17 cellular contexts compared by ENCODE assay signal in the genomic region with DNA sequence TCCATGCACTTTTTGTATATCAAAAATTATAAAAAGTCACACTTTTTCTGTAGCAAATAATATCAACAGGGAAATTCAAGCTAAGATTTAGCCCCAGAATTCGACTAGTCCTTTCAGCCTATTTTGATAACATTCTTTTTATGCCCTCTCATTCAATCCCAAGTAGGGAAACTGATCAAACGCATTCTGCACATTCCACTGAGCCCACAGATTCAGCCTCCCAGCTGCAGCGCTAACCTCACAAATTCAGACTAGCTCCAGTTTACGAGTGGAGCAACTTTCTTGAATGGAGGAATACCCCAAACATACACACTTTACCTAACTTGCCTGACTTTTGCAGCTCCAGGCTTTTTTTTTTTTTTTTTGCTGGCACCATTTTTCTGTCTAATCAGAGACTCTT.
DNase-seq lines count a peak whose midpoint lies in the region; ATAC-seq, FAIRE-seq and TF ChIP-seq lines count a peak whose summit lies in the region.
"Had no signal": no experiment of that assay in that cellular context is flagged by ENCODE, and none has a peak within 500 bp of the region (broad histone marks: within the 10 kb centered on the region; RNA-seq: fewer than 3 reads in every experiment).

No MANE protein-coding gene starts in this region.

- H2BK12ac ChIP-seq in H1 (ENCODE audit: low read depth, low read length) = no peak overlapping the region

- H3K36me3 ChIP-seq in BLaER1 treated with 17β-estradiol and CSF1 and Interleukin-3, amounts not matched to agents 10 nM and 100 nM = no peaks in the 10 kb centered on the region
- H3K36me3 ChIP-seq in SK-N-MC (ENCODE audit: insufficient read depth, low read length) = no peaks in the 10 kb centered on the region
- peaks cover 0 to 8% (median 0%) of the 10 kb centered on the region in 4 experiments; a peak in 2 of 8 replicates for H3K36me3 ChIP-seq in H1 (ENCODE audit: control insufficient read depth in 2 of 4, insufficient read depth in 4 of 4, low read length in 3 of 4)
- H3K36me3 ChIP-seq in smooth muscle cell (ENCODE audit: low read depth) = no peaks in the 10 kb centered on the region
- H3K36me3 ChIP-seq in thyroid gland = no peaks in the 10 kb centered on the region
- H3K36me3 ChIP-seq: HAP-1 had no signal

- no peak overlapping the region for H4K5ac ChIP-seq in H1 (ENCODE audit: insufficient read length, low read depth, low read length)

- intact Hi-C loops in thyroid gland (cut with DNase I) = no loop called here

- H3K4me1 ChIP-seq in BLaER1 treated with 17β-estradiol and CSF1 and Interleukin-3, amounts not matched to agents 10 nM and 100 nM = peaks cover 10 to 38% (median 26%) of the 10 kb centered on the region in 10 experiments
- peaks cover 0 to 5% (median 2%) of the 10 kb centered on the region in 4 experiments; a peak in 3 of 7 replicates for H3K4me1 ChIP-seq in H1 (replicated peaks in 1 of 4; ENCODE audit: control insufficient read depth in 3 of 4, insufficient read depth in 4 of 4, low read length in 3 of 4)
- peaks cover 9% of the 10 kb centered on the region for H3K4me1 ChIP-seq in smooth muscle cell (ENCODE audit: low read depth)
- H3K4me1 ChIP-seq in thyroid gland = no peaks in the 10 kb centered on the region
- H3K4me1 ChIP-seq: HAP-1 had no signal

- TF ChIP-seq EP300 in H1 (IDR thresholded peaks at IDR 0.05; ENCODE audit: borderline replicate concordance in 1 of 2, low read depth in 2 of 2, low read length in 2 of 2) = no peak

- no peak overlapping the region for H2AK5ac ChIP-seq in H1 (ENCODE audit: low read depth, low read length)

- peak overlapping the region; percentile 17 to 78 (median 67); a peak in 20 of 22 replicates for H3K4me2 ChIP-seq in BLaER1 treated with 17β-estradiol and CSF1 and Interleukin-3, amounts not matched to agents 10 nM and 100 nM
- H3K4me2 ChIP-seq in H1 (ENCODE audit: insufficient read depth in 1 of 2, low read depth in 2 of 2, low read length in 2 of 2) (0 out of 4 replicates have a peak overlapping the region, but pooled peaks of 1 of the 2 experiments have one; percentile 22), smooth muscle cell (peak overlapping the region; percentile 77)

- no peaks in the 10 kb centered on the region for H3K79me1 ChIP-seq in H1 (ENCODE audit: low read depth, low read length)

- H3K4ac ChIP-seq in H1 (replicated peaks; ENCODE audit: insufficient read length, low read depth, low read length) = no peak overlapping the region

- TF ChIP-seq RAD21 in H1 (IDR thresholded peaks at IDR 0.05 in 1 of 2, conservative IDR thresholded peaks at IDR 0.05 in 1 of 2; ENCODE audit: low read depth in 2 of 2, low read length in 2 of 2) = no peak

- no peak overlapping the region for H4K8ac ChIP-seq in H1 (ENCODE audit: extremely low read depth, insufficient read depth, low read length)

- WGBS in H1 (ENCODE audit: extremely low coverage in 1 of 2, insufficient coverage in 1 of 2, insufficient read length in 1 of 2, insufficient replicate concordance in 2 of 2, low coverage in 1 of 2, low lambda C conversion rate in 2 of 2, missing lambda C conversion rate in 1 of 2), 2 experiments = 63% methylated on average over 4 of the region's 4 CpGs; no CpG with 5 or more reads in 1 of the 2 experiments
- WGBS in smooth muscle cell (ENCODE audit: low lambda C conversion rate) = 32% methylated on average over 4 of the region's 4 CpGs
- WGBS in thyroid gland, 2 donors = 73 to 84% methylated on average over 4 of the region's 4 CpGs

- H2BK120ac ChIP-seq in H1 (replicated peaks; ENCODE audit: low read depth, low read length) = no peak overlapping the region

- no peak for DNase-seq in SK-N-MC (ENCODE audit: low read depth, low spot score)
- no peak for DNase-seq in H1 (ENCODE audit: low read depth in 1 of 2, low spot score in 2 of 2)
- DNase-seq in smooth muscle cell (lab: John Stamatoyannopoulos, UW; ENCODE audit: unreplicated experiment) = no peak
- DNase-seq in NCI-H69 (lab: John Stamatoyannopoulos, UW) = no peak
- DNase-seq in thyroid gland = no peak
- DNase-seq: 8988T; AML-193; C1 segment of cervical spinal cord; Calu3; CD4-positive, alpha-beta T cell; GM23248 had no signal

- CTCF ChIA-PET in H1 (lab: Charles Lee; ENCODE audit: partially characterized antibody) = interaction anchor here (0.6 to 1.3 kb wide), 4 partner anchors 30 to 204 kb away, joined by 3 to 4 read pairs (median 4); no protein-coding TSS in a partner anchor

- no peaks in the 10 kb centered on the region for H3K79me2 ChIP-seq in H1 (ENCODE audit: control insufficient read depth in 1 of 2, insufficient read depth in 2 of 2, low read length in 2 of 2)
- no peaks in the 10 kb centered on the region for H3K79me2 ChIP-seq in smooth muscle cell (ENCODE audit: low read depth)

- H3K4me3 ChIP-seq in BLaER1 treated with 17β-estradiol and CSF1 and Interleukin-3, amounts not matched to agents 10 nM and 100 nM = no peak overlapping the region
- H3K4me3 ChIP-seq in SK-N-MC (peak overlapping the region; percentile 55), H1 (ENCODE audit: extremely low read depth in 1 of 4, insufficient read depth in 2 of 4, low read depth in 3 of 4, low read length in 4 of 4) (no peak overlapping the region; a peak in 1 of 8 replicates), smooth muscle cell (no peak overlapping the region), thyroid gland (replicated peaks in 1 of 3) (no peak overlapping the region)
- H3K4me3 ChIP-seq: GM12878, GM23248, HAP-1 had no signal

- H3K18ac ChIP-seq in H1 (ENCODE audit: extremely low read depth, low read length) = no peak overlapping the region

- TF ChIP-seq POLR2A in H1 (IDR thresholded peaks at IDR 0.05; ENCODE audit: control extremely low read depth in 1 of 2, low read depth in 2 of 2, low read length in 2 of 2) = no peak
- TF ChIP-seq POLR2A in thyroid gland (IDR thresholded peaks at IDR 0.05) = no peak

- no peak overlapping the region for H3K9ac ChIP-seq in BLaER1 treated with 17β-estradiol and CSF1 and Interleukin-3, amounts not matched to agents 10 nM and 100 nM
- H3K9ac ChIP-seq in SK-N-MC (ENCODE audit: insufficient read length) (no peak overlapping the region), H1 (replicated peaks in 1 of 4; ENCODE audit: extremely low read depth in 1 of 4, low read depth in 3 of 4, low read length in 3 of 4) (no peak overlapping the region), smooth muscle cell (ENCODE audit: low read depth) (no peak overlapping the region)
- H3K9ac ChIP-seq: GM23248 had no signal

- H4K20me1 ChIP-seq in BLaER1 treated with 17β-estradiol and CSF1 and Interleukin-3, amounts not matched to agents 10 nM and 100 nM = no peaks in the 10 kb centered on the region
- H4K20me1 ChIP-seq in H1 (replicated peaks in 1 of 2; ENCODE audit: control insufficient read depth in 1 of 2, insufficient read depth in 2 of 2, low read length in 2 of 2) (no peaks in the 10 kb centered on the region), smooth muscle cell (ENCODE audit: low read depth) (no peaks in the 10 kb centered on the region)

- H3K27ac ChIP-seq in BLaER1 treated with 17β-estradiol and CSF1 and Interleukin-3, amounts not matched to agents 10 nM and 100 nM = peak overlapping the region in 3 of 11 experiments; percentile 19 to 49 (median 35); a peak in 4 of 22 replicates
- H3K27ac ChIP-seq in SK-N-MC (no peak overlapping the region), H1 (ENCODE audit: low read depth, low read length) (no peak overlapping the region), smooth muscle cell (ENCODE audit: low read depth) (peak overlapping the region; percentile 69), thyroid gland (no peak overlapping the region)
- H3K27ac ChIP-seq: GM23248 had no signal

- no peak overlapping the region for H3K23ac ChIP-seq in H1 (ENCODE audit: insufficient read length)

- peak; percentile 24 for FAIRE-seq in H1 (lab: Jason Lieb, UNC)
- FAIRE-seq: GM12878, GM18507 had no signal

- no peak overlapping the region for H3K14ac ChIP-seq in H1 (ENCODE audit: insufficient read length)

- H3K23me2 ChIP-seq in H1 (ENCODE audit: low read depth, low read length) = no peaks in the 10 kb centered on the region

- no peaks in the 10 kb centered on the region for H3K27me3 ChIP-seq in BLaER1 treated with 17β-estradiol and CSF1 and Interleukin-3, amounts not matched to agents 10 nM and 100 nM
- H3K27me3 ChIP-seq in H1 (replicated peaks in 1 of 4; ENCODE audit: control insufficient read depth in 3 of 4, extremely low read depth in 1 of 4, insufficient read depth in 3 of 4, low read length in 3 of 4) (no peaks in the 10 kb centered on the region), smooth muscle cell (ENCODE audit: low read depth) (no peaks in the 10 kb centered on the region), thyroid gland (no peaks in the 10 kb centered on the region)

- no peak overlapping the region for H2BK5ac ChIP-seq in H1 (ENCODE audit: low read depth, low read length)

- peaks cover 3% of the 10 kb centered on the region for H3F3A ChIP-seq in smooth muscle cell (ENCODE audit: low read depth)

- POLR2A ChIA-PET in H1 (lab: Charles Lee; ENCODE audit: partially characterized antibody) = interaction anchor here (0.8 to 1.6 kb wide), 4 partner anchors 9 to 108 kb away, joined by 3 to 7 read pairs (median 4); no protein-coding TSS in a partner anchor

- ATAC-seq in HG02588 (IDR thresholded peaks at IDR 0.05; ENCODE audit: unreplicated experiment) (no peak), GM19328 (IDR thresholded peaks at IDR 0.05; ENCODE audit: unreplicated experiment) (no peak)
- ATAC-seq: GM12878 had no signal

- H4K91ac ChIP-seq in H1 (replicated peaks; ENCODE audit: insufficient read length, low read length) = no peak overlapping the region

- no peak overlapping the region for H2BK20ac ChIP-seq in H1 (ENCODE audit: low read length)

- peaks cover 7 to 20% (median 16%) of the 10 kb centered on the region in 11 experiments; a peak in 14 of 22 replicates for H3K9me3 ChIP-seq in BLaER1 treated with 17β-estradiol and CSF1 and Interleukin-3, amounts not matched to agents 10 nM and 100 nM (replicated peaks in 1 of 11)
- no peaks in the 10 kb centered on the region for H3K9me3 ChIP-seq in SK-N-MC (ENCODE audit: low read depth, low read length)
- no peaks in the 10 kb centered on the region for H3K9me3 ChIP-seq in H1 (ENCODE audit: insufficient read depth in 2 of 2, low read depth in 1 of 2, low read length in 1 of 2)
- H3K9me3 ChIP-seq in smooth muscle cell (replicated peaks; ENCODE audit: low read depth) = no peaks in the 10 kb centered on the region
- no peaks in the 10 kb centered on the region for H3K9me3 ChIP-seq in thyroid gland
- H3K9me3 ChIP-seq: HAP-1 had no signal

- no peak overlapping the region for H2BK15ac ChIP-seq in H1 (ENCODE audit: low read length)

- no peak overlapping the region for H3K56ac ChIP-seq in H1 (replicated peaks; ENCODE audit: insufficient read length, low read depth, low read length)

- TF ChIP-seq CTCF in H1 (IDR thresholded peaks at IDR 0.05; ENCODE audit: control extremely low read depth in 1 of 3, insufficient read depth in 1 of 3, low read depth in 1 of 3, low read length in 3 of 3) (no peak), smooth muscle cell (IDR thresholded peaks at IDR 0.05; ENCODE audit: borderline replicate concordance, insufficient read depth, poor library complexity, severe bottlenecking) (no peak), thyroid gland (IDR thresholded peaks at IDR 0.05) (no peak)

- H2AFZ ChIP-seq in H1 (ENCODE audit: low read length) (no peak overlapping the region), smooth muscle cell (ENCODE audit: low read depth) (peak overlapping the region; percentile 76)
- H2AFZ ChIP-seq: GM23248 had no signal

TF ChIP-seq in H1, 55 proteins besides CTCF, POLR2A, EP300 and RAD21 (continues in another document):
- peak; percentile 87 for TF ChIP-seq TEAD4 (IDR thresholded peaks at IDR 0.05; ENCODE audit: low read depth, low read length)
